In genomic region chr5:178120661-178121357, GRCh38 we compare ENCODE assay signal across 8 cellular contexts. TPM values are rescaled to one million over a fixed set of nuclear protein-coding genes. Genes with fewer than 3 reads are reported as not detected.
DNase-seq lines count a peak whose midpoint lies in the region; ATAC-seq lines count a peak whose summit lies in the region.

No MANE protein-coding gene starts in this region.

- no peak overlapping the region for H2AFZ ChIP-seq in mesenchymal stem cell (ENCODE audit: low read depth, low read length)

- peak; percentile 44 for DNase-seq in Ammon's horn (ENCODE audit: low spot score)
- DNase-seq in NCI-H2196 (lab: John Stamatoyannopoulos, UW; ENCODE audit: unreplicated experiment): peak; percentile 97
- peak; percentile 58 for DNase-seq in activated CD4-positive, CD25-positive, alpha-beta regulatory T cell treated with anti-CD3 and anti-CD28 coated beads, Interleukin-2, amount 50 U/mL, for 16 hours (ENCODE audit: low read depth, low spot score)
- DNase-seq in central memory CD4-positive, alpha-beta T cell: peak; percentile 80
- peak; percentile 9 for DNase-seq in mesenchymal stem cell
- peak; percentile 68 to 75 for DNase-seq in stimulated activated CD8-positive, alpha-beta memory T cell treated with anti-CD3 and anti-CD28 coated beads, Interleukin-2, amount 100 ng/mL, for 48 hours (ENCODE audit: low read depth in 2 of 2)

- peaks cover 0 to 7% of the 10 kb centered on the region in 2 experiments for H3K36me3 ChIP-seq in mesenchymal stem cell (ENCODE audit: control insufficient read depth in 1 of 2, insufficient read depth in 2 of 2, low read depth in 1 of 2, low read length in 2 of 2)

- no peak overlapping the region for H2BK5ac ChIP-seq in mesenchymal stem cell (ENCODE audit: low read depth, low read length, poor library complexity, severe bottlenecking)

- peaks cover 4% of the 10 kb centered on the region for H3K4me1 ChIP-seq in mesenchymal stem cell (ENCODE audit: control insufficient read depth, insufficient read depth, low read depth, low read length)

- peak overlapping the region; percentile 40 for H3K9ac ChIP-seq in mesenchymal stem cell (ENCODE audit: low read length)

- H2BK12ac ChIP-seq in mesenchymal stem cell (ENCODE audit: low read length in 2 of 2): no peak overlapping the region

- H3K4me2 ChIP-seq in mesenchymal stem cell (ENCODE audit: low read length, poor library complexity, severe bottlenecking): no peak overlapping the region

- ATAC-seq in GM19035 (IDR thresholded peaks at IDR 0.05; ENCODE audit: unreplicated experiment) (peak; percentile 64), HG03139 (IDR thresholded peaks at IDR 0.05; ENCODE audit: unreplicated experiment) (peak; percentile 78)

- H2BK120ac ChIP-seq in mesenchymal stem cell (ENCODE audit: low read depth, low read length): no peak overlapping the region

- H3K14ac ChIP-seq in mesenchymal stem cell (ENCODE audit: low read length in 2 of 2): no peak overlapping the region

- no peaks in the 10 kb centered on the region for H3K9me3 ChIP-seq in mesenchymal stem cell (ENCODE audit: control insufficient read depth, low read length)

- H3K4me3 ChIP-seq in mesenchymal stem cell (ENCODE audit: insufficient read depth in 1 of 2, low read depth in 1 of 2, low read length in 2 of 2): peak overlapping the region in 1 of 2 experiments; percentile 72

- no peak overlapping the region for H2AK5ac ChIP-seq in mesenchymal stem cell (ENCODE audit: low read length, severe bottlenecking)

- H4K91ac ChIP-seq in mesenchymal stem cell (ENCODE audit: low read length): no peak overlapping the region

- peaks cover 9 to 55% of the 10 kb centered on the region in 2 experiments for H3K27me3 ChIP-seq in mesenchymal stem cell (ENCODE audit: control insufficient read depth in 1 of 2, insufficient read depth in 1 of 2, low read length in 2 of 2)

- H3K4ac ChIP-seq in mesenchymal stem cell (ENCODE audit: low read depth in 1 of 2, low read length in 2 of 2): no peak overlapping the region

- H3K79me1 ChIP-seq in mesenchymal stem cell (replicated peaks; ENCODE audit: low read length, poor library complexity, severe bottlenecking): no peaks in the 10 kb centered on the region

- no peak overlapping the region for H4K8ac ChIP-seq in mesenchymal stem cell (ENCODE audit: low read length)

- H2BK15ac ChIP-seq in mesenchymal stem cell (ENCODE audit: low read depth, poor library complexity, severe bottlenecking): no peak overlapping the region

- H3K18ac ChIP-seq in mesenchymal stem cell (ENCODE audit: low read depth in 1 of 2, low read length in 2 of 2): no peak overlapping the region

- no peak overlapping the region for H3K23ac ChIP-seq in mesenchymal stem cell (ENCODE audit: low read length in 2 of 2)

- 87% methylated on average over 26 of the region's 26 CpGs for WGBS in mesenchymal stem cell

- H3K27ac ChIP-seq in mesenchymal stem cell (ENCODE audit: low read length, poor library complexity, severe bottlenecking): no peak overlapping the region

RNA-seq across cellular contexts. Expression of gene N4BP3, which starts 7.5 kb away (rescaled TPM):
- 0.01 TPM for polyA plus RNA-seq in mesenchymal stem cell (2013, experiment 1 of 2)
- polyA plus RNA-seq in mesenchymal stem cell (2013, experiment 2 of 2): 0.01 TPM

RNA-seq across cellular contexts. Expression of gene RMND5B, which starts 10.0 kb away (rescaled TPM):
- 14.0 TPM for polyA plus RNA-seq in mesenchymal stem cell (2013, experiment 1 of 2)
- 14.1 TPM for polyA plus RNA-seq in mesenchymal stem cell (2013, experiment 2 of 2)

RNA-seq across cellular contexts. Expression of gene NHP2, which starts 32.9 kb away (rescaled TPM):
- polyA plus RNA-seq in mesenchymal stem cell (2013, experiment 1 of 2): 114 TPM
- 119 TPM for polyA plus RNA-seq in mesenchymal stem cell (2013, experiment 2 of 2)

Comparison
In these comparisons a context has a peak if more than half of its experiments do, and no peak if none do; other contexts are left out.
1. DNase-seq: peak in every context shown above with its lines; median percentile 97 in NCI-H2196; 80 in central memory CD4-positive, alpha-beta T cell; 72 in stimulated activated CD8-positive, alpha-beta memory T cell treated with anti-CD3 and anti-CD28 coated beads, Interleukin-2, amount 100 ng/mL, for 48 hours; 58 in activated CD4-positive, CD25-positive, alpha-beta regulatory T cell treated with anti-CD3 and anti-CD28 coated beads, Interleukin-2, amount 50 U/mL, for 16 hours; 44 in Ammon's horn; 9 in mesenchymal stem cell.